In genomic region chr5:95252801-95253200, GRCh38 we compare ENCODE assay signal across 3 cellular contexts.
TF ChIP-seq lines count a peak whose summit lies in the region.

No MANE protein-coding gene starts in this region.

TF ChIP-seq in HEK293T, 16 proteins besides CTCF, POLR2A, EP300 and RAD21:
- TF ChIP-seq BHLHE40 (IDR thresholded peaks at IDR 0.05; ENCODE audit: borderline replicate concordance): no peak
- TF ChIP-seq, protein P1, sequence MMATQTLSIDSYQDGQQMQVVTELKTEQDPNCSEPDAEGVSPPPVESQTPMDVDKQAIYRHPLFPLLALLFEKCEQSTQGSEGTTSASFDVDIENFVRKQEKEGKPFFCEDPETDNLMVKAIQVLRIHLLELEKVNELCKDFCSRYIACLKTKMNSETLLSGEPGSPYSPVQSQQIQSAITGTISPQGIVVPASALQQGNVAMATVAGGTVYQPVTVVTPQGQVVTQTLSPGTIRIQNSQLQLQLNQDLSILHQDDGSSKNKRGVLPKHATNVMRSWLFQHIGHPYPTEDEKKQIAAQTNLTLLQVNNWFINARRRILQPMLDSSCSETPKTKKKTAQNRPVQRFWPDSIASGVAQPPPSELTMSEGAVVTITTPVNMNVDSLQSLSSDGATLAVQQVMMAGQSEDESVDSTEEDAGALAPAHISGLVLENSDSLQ (IDR thresholded peaks at IDR 0.05): 0 out of 2 replicates have a peak, but pooled peaks have one; percentile 7

TF ChIP-seq in K562, 482 proteins besides CTCF, POLR2A, EP300 and RAD21:
- TF ChIP-seq ZBTB1 (CRISPR knock-in tag; IDR thresholded peaks at IDR 0.05; ENCODE audit: borderline replicate concordance, low read depth): no peak
- TF ChIP-seq ZNF398 (CRISPR knock-in tag; IDR thresholded peaks at IDR 0.05): no peak
- no peak for TF ChIP-seq ZNF699 (CRISPR knock-in tag; IDR thresholded peaks at IDR 0.05; ENCODE audit: insufficient replicate concordance)
- peak; percentile 25; the same call in 1 of the 2 replicates for TF ChIP-seq NFIC (IDR thresholded peaks at IDR 0.05)
- no peak for TF ChIP-seq NR1H2 (CRISPR knock-in tag; IDR thresholded peaks at IDR 0.05)
- no peak for TF ChIP-seq ETV1 (tag; conservative IDR thresholded peaks at IDR 0.05; ENCODE audit: low read depth)
- TF ChIP-seq U2AF2 (optimal IDR thresholded peaks at IDR 0.05; ENCODE audit: low read depth, low read length): no peak
- no peak for TF ChIP-seq ZC3H11A (IDR thresholded peaks at IDR 0.05; ENCODE audit: low read depth, low read length)

TF ChIP-seq in neural cell, 6 proteins besides CTCF, POLR2A, EP300 and RAD21:
- TF ChIP-seq, protein P2, sequence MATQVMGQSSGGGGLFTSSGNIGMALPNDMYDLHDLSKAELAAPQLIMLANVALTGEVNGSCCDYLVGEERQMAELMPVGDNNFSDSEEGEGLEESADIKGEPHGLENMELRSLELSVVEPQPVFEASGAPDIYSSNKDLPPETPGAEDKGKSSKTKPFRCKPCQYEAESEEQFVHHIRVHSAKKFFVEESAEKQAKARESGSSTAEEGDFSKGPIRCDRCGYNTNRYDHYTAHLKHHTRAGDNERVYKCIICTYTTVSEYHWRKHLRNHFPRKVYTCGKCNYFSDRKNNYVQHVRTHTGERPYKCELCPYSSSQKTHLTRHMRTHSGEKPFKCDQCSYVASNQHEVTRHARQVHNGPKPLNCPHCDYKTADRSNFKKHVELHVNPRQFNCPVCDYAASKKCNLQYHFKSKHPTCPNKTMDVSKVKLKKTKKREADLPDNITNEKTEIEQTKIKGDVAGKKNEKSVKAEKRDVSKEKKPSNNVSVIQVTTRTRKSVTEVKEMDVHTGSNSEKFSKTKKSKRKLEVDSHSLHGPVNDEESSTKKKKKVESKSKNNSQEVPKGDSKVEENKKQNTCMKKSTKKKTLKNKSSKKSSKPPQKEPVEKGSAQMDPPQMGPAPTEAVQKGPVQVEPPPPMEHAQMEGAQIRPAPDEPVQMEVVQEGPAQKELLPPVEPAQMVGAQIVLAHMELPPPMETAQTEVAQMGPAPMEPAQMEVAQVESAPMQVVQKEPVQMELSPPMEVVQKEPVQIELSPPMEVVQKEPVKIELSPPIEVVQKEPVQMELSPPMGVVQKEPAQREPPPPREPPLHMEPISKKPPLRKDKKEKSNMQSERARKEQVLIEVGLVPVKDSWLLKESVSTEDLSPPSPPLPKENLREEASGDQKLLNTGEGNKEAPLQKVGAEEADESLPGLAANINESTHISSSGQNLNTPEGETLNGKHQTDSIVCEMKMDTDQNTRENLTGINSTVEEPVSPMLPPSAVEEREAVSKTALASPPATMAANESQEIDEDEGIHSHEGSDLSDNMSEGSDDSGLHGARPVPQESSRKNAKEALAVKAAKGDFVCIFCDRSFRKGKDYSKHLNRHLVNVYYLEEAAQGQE (IDR thresholded peaks at IDR 0.05; ENCODE audit: borderline replicate concordance): no peak
- TF ChIP-seq POLR2AphosphoS5 (IDR thresholded peaks at IDR 0.05) (peak; percentile 69), SMC3 (conservative IDR thresholded peaks at IDR 0.05; ENCODE audit: poor library complexity) (no peak)
